9 cellular contexts compared by ENCODE assay signal in genomic region chr2:202094587-202094986, GRCh38. TPM values are rescaled to one million over a fixed set of nuclear protein-coding genes. Genes with fewer than 3 reads are reported as not detected.
"Had no signal": no experiment of that assay in that cellular context is flagged by ENCODE, and none has a peak within 500 bp of the region (broad histone marks: within the 10 kb centered on the region; RNA-seq: fewer than 3 reads in every experiment).

No MANE protein-coding gene starts in this region.

RNA-seq across cellular contexts. Expression of gene KIAA2012, which starts 21.5 kb away (rescaled TPM):
- total RNA-seq: left cardiac atrium, left ventricle myocardium superior, lung microvascular endothelial cell, natural killer cell, osteocyte, posterior vena cava, smooth muscle cell, tibial nerve, ureter had no signal
